ENCODE assay signal across 9 cellular contexts in the genomic region with DNA sequence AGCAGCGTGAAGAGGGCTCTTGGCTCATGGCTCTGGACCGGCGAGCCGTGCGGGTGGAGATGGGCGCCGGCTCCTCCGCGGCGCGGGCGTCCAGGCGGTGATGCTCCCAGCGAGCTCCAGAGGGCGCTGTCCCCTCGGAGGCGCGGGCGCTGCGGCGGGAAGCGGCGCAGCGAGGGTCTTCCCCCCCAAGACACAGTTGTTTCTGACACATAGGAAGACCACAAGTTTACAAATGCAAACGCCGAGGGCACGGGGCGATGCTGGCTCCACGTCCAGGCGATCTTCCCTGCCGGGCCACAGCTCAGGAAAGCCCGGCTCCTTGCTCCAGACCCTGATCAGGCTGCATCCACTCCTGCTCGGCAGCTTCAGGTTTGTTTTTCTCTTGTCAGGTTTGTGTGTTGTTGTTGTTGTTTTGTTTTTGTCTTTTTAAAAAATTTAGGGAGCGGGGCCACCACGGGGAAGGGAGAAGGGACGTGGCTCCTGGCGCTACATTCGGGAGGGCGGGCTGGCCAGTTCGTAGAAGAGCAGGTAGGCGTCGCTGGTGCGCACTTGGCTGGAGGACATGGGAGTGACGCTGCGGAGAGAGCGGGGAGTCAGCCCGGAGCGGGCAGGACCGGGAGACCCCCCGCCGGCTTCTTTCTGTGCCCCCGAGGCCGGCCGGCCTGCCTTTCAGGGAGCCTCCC. TPM values are rescaled to one million over a fixed set of nuclear protein-coding genes. Genes with fewer than 3 reads are reported as not detected.
DNase-seq lines count a peak whose midpoint lies in the region; ATAC-seq, FAIRE-seq and TF ChIP-seq lines count a peak whose summit lies in the region.
"Had no signal": no experiment of that assay in that cellular context is flagged by ENCODE, and none has a peak within 500 bp of the region (broad histone marks: within the 10 kb centered on the region; RNA-seq: fewer than 3 reads in every experiment).

No MANE protein-coding gene starts in this region.

- H3K4ac ChIP-seq in H1 (replicated peaks; ENCODE audit: insufficient read length, low read depth, low read length), result no peak overlapping the region

- H4K5ac ChIP-seq in H1 (ENCODE audit: insufficient read length, low read depth, low read length), result no peak overlapping the region

- no peak overlapping the region for H3K23ac ChIP-seq in H1 (ENCODE audit: insufficient read length)

- POLR2A ChIA-PET in H1 (lab: Charles Lee; ENCODE audit: partially characterized antibody), result interaction anchor here (0.9 to 1.9 kb wide), 5 partner anchors 12 to 82 kb away, joined by 3 to 5 read pairs (median 3); no protein-coding TSS in a partner anchor

- H2BK120ac ChIP-seq in H1 (replicated peaks; ENCODE audit: low read depth, low read length), result peak overlapping the region; percentile 36

- peak overlapping the region; percentile 13 for H3K56ac ChIP-seq in H1 (replicated peaks; ENCODE audit: insufficient read length, low read depth, low read length)

- FAIRE-seq in H1 (lab: Jason Lieb, UNC), result no peak
- FAIRE-seq: colon had no signal

- peak; percentile 62 for ATAC-seq in HG02571 (IDR thresholded peaks at IDR 0.05; ENCODE audit: unreplicated experiment)

- H3K79me1 ChIP-seq in H1 (ENCODE audit: low read depth, low read length), result no peaks in the 10 kb centered on the region; the same call in 1 of the 2 replicates

- no peak overlapping the region for H2BK15ac ChIP-seq in H1 (ENCODE audit: low read length)

- peak overlapping the region; percentile 71; the same call in 1 of the 2 replicates for H2BK5ac ChIP-seq in H1 (ENCODE audit: low read depth, low read length)

- peak overlapping the region; percentile 30 to 99 for H3K4me2 ChIP-seq in H1 (ENCODE audit: insufficient read depth in 1 of 2, low read depth in 2 of 2, low read length in 2 of 2)

- H3K4me3 ChIP-seq in H1 (ENCODE audit: extremely low read depth in 1 of 4, insufficient read depth in 2 of 4, low read depth in 3 of 4, low read length in 4 of 4) (peak overlapping the region; percentile 26 to 80 (median 76); a peak in 7 of 8 replicates), mesodermal cell (ENCODE audit: extremely low read depth, insufficient read depth, low read length, poor library complexity, severe bottlenecking) (peak overlapping the region; percentile 33)

- peak overlapping the region; percentile 68 for H4K91ac ChIP-seq in H1 (replicated peaks; ENCODE audit: insufficient read length, low read length)

- H2BK20ac ChIP-seq in H1 (ENCODE audit: low read length), result no peak overlapping the region

- peaks cover 2% of the 10 kb centered on the region for H3K23me2 ChIP-seq in H1 (ENCODE audit: low read depth, low read length)

- H3K18ac ChIP-seq in H1 (ENCODE audit: extremely low read depth, low read length), result peak overlapping the region; percentile 93

- peak overlapping the region in 2 of 4 experiments; percentile 66 to 73; a peak in 4 of 7 replicates for H3K9ac ChIP-seq in H1 (replicated peaks in 1 of 4; ENCODE audit: extremely low read depth in 1 of 4, low read depth in 3 of 4, low read length in 3 of 4)

- no peak overlapping the region for H4K8ac ChIP-seq in H1 (ENCODE audit: extremely low read depth, insufficient read depth, low read length)

- peak overlapping the region; percentile 91 for H2AFZ ChIP-seq in H1 (ENCODE audit: low read length)

- peak; percentile 74 to 85 for TF ChIP-seq RAD21 in H1 (IDR thresholded peaks at IDR 0.05 in 1 of 2, conservative IDR thresholded peaks at IDR 0.05 in 1 of 2; ENCODE audit: low read depth in 2 of 2, low read length in 2 of 2)

- peaks cover 0 to 5% of the 10 kb centered on the region in 2 experiments for H4K20me1 ChIP-seq in H1 (replicated peaks in 1 of 2; ENCODE audit: control insufficient read depth in 1 of 2, insufficient read depth in 2 of 2, low read length in 2 of 2)

- H3K9me3 ChIP-seq in H1 (ENCODE audit: insufficient read depth in 2 of 2, low read depth in 1 of 2, low read length in 1 of 2) (no peaks in the 10 kb centered on the region), mesodermal cell (ENCODE audit: control insufficient read depth, low read length) (no peaks in the 10 kb centered on the region)

- H2AK5ac ChIP-seq in H1 (ENCODE audit: low read depth, low read length), result no peak overlapping the region

- peak in 1 of 2 experiments; percentile 90; a peak in 1 of 3 replicates for TF ChIP-seq EP300 in H1 (IDR thresholded peaks at IDR 0.05; ENCODE audit: borderline replicate concordance in 1 of 2, low read depth in 2 of 2, low read length in 2 of 2)

- H3K27ac ChIP-seq in H1 (ENCODE audit: low read depth, low read length) (no peak overlapping the region), mesodermal cell (ENCODE audit: low read depth, low read length, severe bottlenecking) (no peak overlapping the region)

- CTCF ChIA-PET in H1 (lab: Charles Lee; ENCODE audit: partially characterized antibody), result interaction anchor here (0.6 to 10.9 kb wide), 44 partner anchors 8 to 1231 kb away, joined by 3 to 474 read pairs (median 4); partner anchors contain the start of genes C1QTNF5, MFRP, RNF26 and THY1

- H3K27me3 ChIP-seq in H1 (replicated peaks in 1 of 4; ENCODE audit: control insufficient read depth in 3 of 4, extremely low read depth in 1 of 4, insufficient read depth in 3 of 4, low read length in 3 of 4), result peaks cover 0 to 4% (median under 1%) of the 10 kb centered on the region in 4 experiments; a peak in 3 of 7 replicates

- peak; percentile 77 to 97 (median 93) for TF ChIP-seq CTCF in H1 (IDR thresholded peaks at IDR 0.05; ENCODE audit: control extremely low read depth in 1 of 3, insufficient read depth in 1 of 3, low read depth in 1 of 3, low read length in 3 of 3)

- no peaks in the 10 kb centered on the region for H3K79me2 ChIP-seq in H1 (ENCODE audit: control insufficient read depth in 1 of 2, insufficient read depth in 2 of 2, low read length in 2 of 2)

- H3K4me1 ChIP-seq in H1 (replicated peaks in 1 of 4; ENCODE audit: control insufficient read depth in 3 of 4, insufficient read depth in 4 of 4, low read length in 3 of 4) (peaks cover 6 to 9% (median 8%) of the 10 kb centered on the region in 4 experiments), mesodermal cell (ENCODE audit: control insufficient read depth, insufficient read depth, low read length, poor library complexity, severe bottlenecking) (peaks cover 13% of the 10 kb centered on the region)

- 2% methylated on average over 38 of the region's 54 CpGs; no CpG with 5 or more reads in 1 of the 2 experiments for WGBS in H1 (ENCODE audit: extremely low coverage in 1 of 2, insufficient coverage in 1 of 2, insufficient read length in 1 of 2, insufficient replicate concordance in 2 of 2, low coverage in 1 of 2, low lambda C conversion rate in 2 of 2, missing lambda C conversion rate in 1 of 2), 2 experiments
- 1 to 2% methylated on average over 40 to 52 of the region's 54 CpGs for WGBS in mesodermal cell (ENCODE audit: insufficient coverage in 2 of 2), 2 experiments

- DNase-seq in Daoy (ENCODE audit: low read depth), result peak; percentile 87
- peak; percentile 66 for DNase-seq in NCI-H510A treated with DMSO at 0.1 percent for 48 hours (lab: John Stamatoyannopoulos, UW)
- DNase-seq in activated CD8-positive, alpha-beta memory T cell treated with anti-CD3 and anti-CD28 coated beads, Interleukin-2, amount 50 U/mL, for 24 hours (ENCODE audit: extremely low read depth), result peak; percentile 17
- DNase-seq in H1 (ENCODE audit: low read depth in 1 of 2, low spot score in 2 of 2), result peak in 1 of 2 experiments; percentile 93
- DNase-seq in stimulated activated CD8-positive, alpha-beta memory T cell treated with anti-CD3 and anti-CD28 coated beads, Interleukin-2, amount 100 ng/mL, for 48 hours (ENCODE audit: low read depth in 2 of 2), result peak; percentile 52 to 58
- DNase-seq in NCI-H187 (lab: John Stamatoyannopoulos, UW), result no peak

- H3K14ac ChIP-seq in H1 (ENCODE audit: insufficient read length), result no peak overlapping the region

- H3K36me3 ChIP-seq in H1 (ENCODE audit: control insufficient read depth in 2 of 4, insufficient read depth in 4 of 4, low read length in 3 of 4) (peaks cover 0 to 6% (median 5%) of the 10 kb centered on the region in 4 experiments; a peak in 3 of 8 replicates), mesodermal cell (ENCODE audit: control insufficient read depth, insufficient read depth, low read length) (peaks cover 6% of the 10 kb centered on the region)

- TF ChIP-seq POLR2A in H1 (IDR thresholded peaks at IDR 0.05; ENCODE audit: control extremely low read depth in 1 of 2, low read depth in 2 of 2, low read length in 2 of 2), result no peak

- H2BK12ac ChIP-seq in H1 (ENCODE audit: low read depth, low read length), result peak overlapping the region; percentile 43; the same call in 1 of the 2 replicates

RNA-seq across cellular contexts. Expression of gene MFRP, which starts 10.0 kb away (rescaled TPM):
- total RNA-seq in Daoy (2014; rRNA removed; shearing (Covaris generic)), result not detected in 2 replicates
- total RNA-seq in H1 (2021; fragmentation: NEBNext Ultra II Directional; extraction: Animal tissue kit (Norgen Biotek cat#: 25700)), result not detected in 2 replicates
- polyA plus RNA-seq in H1 (2011; rRNA removed), result 0.02 TPM in 2 replicates
- not detected for polyA plus RNA-seq in H1 (2011; cell fraction: cytosol; rRNA removed)
- polyA plus RNA-seq in H1 (2011; cell fraction: nucleus; rRNA removed), result 0.09 TPM
- not detected in 4 replicates for polyA plus RNA-seq in H1 (2012, experiment 1 of 2)
- not detected for polyA plus RNA-seq in H1 (2012, experiment 2 of 2)
- polyA plus RNA-seq in H1 (2013, experiment 1 of 2), result 0.02 TPM
- 0.02 TPM for polyA plus RNA-seq in H1 (2013, experiment 2 of 2)
- not detected in 2 replicates for polyA minus RNA-seq in H1 (2011; rRNA and poly(A)+ RNA removed)
- not detected for polyA minus RNA-seq in H1 (2011; cell fraction: cytosol; rRNA and poly(A)+ RNA removed)
- not detected for polyA minus RNA-seq in H1 (2011; cell fraction: nucleus; rRNA and poly(A)+ RNA removed)
- polyA plus RNA-seq in mesodermal cell (2013, experiment 1 of 2), result not detected
- polyA plus RNA-seq in mesodermal cell (2013, experiment 2 of 2), result 0.10 TPM

RNA-seq across cellular contexts. Expression of gene C1QTNF5, which starts 15.8 kb away (rescaled TPM):
- total RNA-seq in Daoy (2014; rRNA removed; shearing (Covaris generic)), result 0.51 and 1.9 TPM in 2 replicates
- 1.5 and 2.2 TPM in 2 replicates for total RNA-seq in H1 (2021; fragmentation: NEBNext Ultra II Directional; extraction: Animal tissue kit (Norgen Biotek cat#: 25700))
- 2.7 and 3.4 TPM in 2 replicates for polyA plus RNA-seq in H1 (2011; rRNA removed)
- polyA plus RNA-seq in H1 (2011; cell fraction: cytosol; rRNA removed), result 3.0 TPM
- 3.0 TPM for polyA plus RNA-seq in H1 (2011; cell fraction: nucleus; rRNA removed)
- polyA plus RNA-seq in H1 (2012, experiment 1 of 2), result 1.1 to 2.5 TPM (median 1.7 TPM) in 4 replicates
- 2.3 TPM for polyA plus RNA-seq in H1 (2012, experiment 2 of 2)
- polyA plus RNA-seq in H1 (2013, experiment 1 of 2), result 1.3 TPM
- polyA plus RNA-seq in H1 (2013, experiment 2 of 2), result 1.5 TPM
- polyA minus RNA-seq in H1 (2011; rRNA and poly(A)+ RNA removed), result 0.73 and 0.76 TPM in 2 replicates
- polyA minus RNA-seq in H1 (2011; cell fraction: cytosol; rRNA and poly(A)+ RNA removed), result 1.5 TPM
- polyA minus RNA-seq in H1 (2011; cell fraction: nucleus; rRNA and poly(A)+ RNA removed), result 2.2 TPM
- polyA plus RNA-seq in mesodermal cell (2013, experiment 1 of 2), result 18.2 TPM
- polyA plus RNA-seq in mesodermal cell (2013, experiment 2 of 2), result 16.6 TPM

RNA-seq across cellular contexts. Expression of gene RNF26, which starts 22.2 kb away (rescaled TPM):
- total RNA-seq in Daoy (2014; rRNA removed; shearing (Covaris generic)), result 2.6 and 2.9 TPM in 2 replicates
- 82.7 and 86.6 TPM in 2 replicates for total RNA-seq in H1 (2021; fragmentation: NEBNext Ultra II Directional; extraction: Animal tissue kit (Norgen Biotek cat#: 25700))
- polyA plus RNA-seq in H1 (2011; rRNA removed), result 84.0 and 126 TPM in 2 replicates
- polyA plus RNA-seq in H1 (2011; cell fraction: cytosol; rRNA removed), result 70.2 TPM
- polyA plus RNA-seq in H1 (2011; cell fraction: nucleus; rRNA removed), result 78.5 TPM
- polyA plus RNA-seq in H1 (2012, experiment 1 of 2), result 62.6 to 82.3 TPM (median 76.8 TPM) in 4 replicates
- polyA plus RNA-seq in H1 (2012, experiment 2 of 2), result 108 TPM
- polyA plus RNA-seq in H1 (2013, experiment 1 of 2), result 78.7 TPM
- polyA plus RNA-seq in H1 (2013, experiment 2 of 2), result 85.7 TPM
- 91.8 and 114 TPM in 2 replicates for polyA minus RNA-seq in H1 (2011; rRNA and poly(A)+ RNA removed)
- 73.1 TPM for polyA minus RNA-seq in H1 (2011; cell fraction: cytosol; rRNA and poly(A)+ RNA removed)
- 59.0 TPM for polyA minus RNA-seq in H1 (2011; cell fraction: nucleus; rRNA and poly(A)+ RNA removed)
- polyA plus RNA-seq in mesodermal cell (2013, experiment 1 of 2), result 52.6 TPM
- 50.2 TPM for polyA plus RNA-seq in mesodermal cell (2013, experiment 2 of 2)

RNA-seq across cellular contexts. Expression of gene USP2, which starts 25.0 kb away (rescaled TPM):
- 0.27 and 0.51 TPM in 2 replicates for total RNA-seq in Daoy (2014; rRNA removed; shearing (Covaris generic))
- 6.9 and 8.5 TPM in 2 replicates for total RNA-seq in H1 (2021; fragmentation: NEBNext Ultra II Directional; extraction: Animal tissue kit (Norgen Biotek cat#: 25700))
- 2.2 and 3.9 TPM in 2 replicates for polyA plus RNA-seq in H1 (2011; rRNA removed)
- polyA plus RNA-seq in H1 (2011; cell fraction: cytosol; rRNA removed), result 2.1 TPM
- polyA plus RNA-seq in H1 (2011; cell fraction: nucleus; rRNA removed), result 3.5 TPM
- 5.3 to 6.6 TPM (median 5.9 TPM) in 4 replicates for polyA plus RNA-seq in H1 (2012, experiment 1 of 2)
- polyA plus RNA-seq in H1 (2012, experiment 2 of 2), result 5.0 TPM
- 4.6 TPM for polyA plus RNA-seq in H1 (2013, experiment 1 of 2)
- 4.3 TPM for polyA plus RNA-seq in H1 (2013, experiment 2 of 2)
- polyA minus RNA-seq in H1 (2011; rRNA and poly(A)+ RNA removed), result 7.0 and 7.9 TPM in 2 replicates
- 4.6 TPM for polyA minus RNA-seq in H1 (2011; cell fraction: cytosol; rRNA and poly(A)+ RNA removed)
- polyA minus RNA-seq in H1 (2011; cell fraction: nucleus; rRNA and poly(A)+ RNA removed), result 7.3 TPM
- 1.8 TPM for polyA plus RNA-seq in mesodermal cell (2013, experiment 1 of 2)
- polyA plus RNA-seq in mesodermal cell (2013, experiment 2 of 2), result 1.9 TPM

RNA-seq across cellular contexts. Expression of gene MCAM, which starts 39.6 kb away (rescaled TPM):
- 180 and 215 TPM in 2 replicates for total RNA-seq in Daoy (2014; rRNA removed; shearing (Covaris generic))
- 19.6 and 22.4 TPM in 2 replicates for total RNA-seq in H1 (2021; fragmentation: NEBNext Ultra II Directional; extraction: Animal tissue kit (Norgen Biotek cat#: 25700))
- 32.2 and 63.2 TPM in 2 replicates for polyA plus RNA-seq in H1 (2011; rRNA removed)
- polyA plus RNA-seq in H1 (2011; cell fraction: cytosol; rRNA removed), result 60.7 TPM
- polyA plus RNA-seq in H1 (2011; cell fraction: nucleus; rRNA removed), result 25.3 TPM
- 12.0 to 16.4 TPM (median 13.7 TPM) in 4 replicates for polyA plus RNA-seq in H1 (2012, experiment 1 of 2)
- polyA plus RNA-seq in H1 (2012, experiment 2 of 2), result 12.7 TPM
- 28.6 TPM for polyA plus RNA-seq in H1 (2013, experiment 1 of 2)
- 28.6 TPM for polyA plus RNA-seq in H1 (2013, experiment 2 of 2)
- 11.1 and 12.2 TPM in 2 replicates for polyA minus RNA-seq in H1 (2011; rRNA and poly(A)+ RNA removed)
- 11.2 TPM for polyA minus RNA-seq in H1 (2011; cell fraction: cytosol; rRNA and poly(A)+ RNA removed)
- polyA minus RNA-seq in H1 (2011; cell fraction: nucleus; rRNA and poly(A)+ RNA removed), result 19.3 TPM
- 143 TPM for polyA plus RNA-seq in mesodermal cell (2013, experiment 1 of 2)
- 121 TPM for polyA plus RNA-seq in mesodermal cell (2013, experiment 2 of 2)

Comparison
In these comparisons a context has a peak if more than half of its experiments do, and no peak if none do; other contexts are left out.
1. DNase-seq: peak in Daoy (single experiment), NCI-H510A treated with DMSO at 0.1 percent for 48 hours (single experiment), activated CD8-positive, alpha-beta memory T cell treated with anti-CD3 and anti-CD28 coated beads, Interleukin-2, amount 50 U/mL, for 24 hours (single experiment) and stimulated activated CD8-positive, alpha-beta memory T cell treated with anti-CD3 and anti-CD28 coated beads, Interleukin-2, amount 100 ng/mL, for 48 hours (2 of 2); none in NCI-H187 (0 of 2).
2. RNA of gene RNF26, which starts 22.2 kb away (total RNA-seq): 82.7 to 86.6 TPM in H1; 2.6 to 2.9 TPM in Daoy; every median in the first group is over 10 times any median in the second.